1 cellular context compared by ENCODE assay signal in the genomic region with DNA sequence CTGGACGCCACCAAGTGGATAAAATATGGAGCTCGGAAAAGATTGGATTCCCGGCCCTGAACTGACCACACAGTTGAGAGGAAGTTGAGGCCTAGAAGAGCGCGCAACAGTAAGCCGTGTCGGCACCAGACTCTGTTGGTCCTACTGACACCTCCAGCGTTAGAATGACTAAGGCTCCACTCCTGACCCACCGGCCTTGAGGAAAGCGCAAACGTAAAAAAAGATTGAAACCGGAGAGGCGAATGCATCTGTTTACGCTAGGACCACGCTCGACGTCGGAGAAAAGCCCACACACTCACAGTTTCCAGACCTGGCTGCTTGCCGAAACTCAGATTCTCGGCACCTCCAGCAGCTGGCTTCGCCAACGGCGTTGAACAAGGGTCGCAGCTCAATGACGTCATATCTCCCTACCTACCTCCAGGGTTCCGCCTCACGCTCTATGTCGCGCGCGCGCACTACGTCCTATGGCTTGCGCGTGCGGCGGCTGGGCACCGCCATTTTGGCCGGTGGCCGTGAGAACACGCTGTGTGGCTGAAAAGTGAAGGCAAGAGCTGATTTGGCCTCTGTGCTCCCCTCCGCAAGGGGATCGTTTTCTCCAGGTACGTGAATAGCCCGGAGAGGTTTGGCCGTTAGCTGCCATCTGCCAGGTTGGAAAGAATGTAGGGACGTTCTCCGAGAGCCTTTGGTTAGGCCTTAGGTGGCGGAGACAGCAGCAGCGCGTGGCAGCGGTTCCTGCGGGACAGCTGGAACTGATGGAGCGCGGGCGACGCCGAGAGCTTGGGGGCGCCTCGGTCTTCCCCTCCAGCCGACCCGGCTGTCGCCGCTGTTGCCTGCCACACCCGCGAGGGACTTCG.
TF ChIP-seq lines count a peak whose summit lies in the region.

Gene ABCE1, plus strand, starts transcription at position 491 of the 854 bp plus-strand sequence. CDS start 6,102 bp downstream, outside the sequence.
A gene with protein sequence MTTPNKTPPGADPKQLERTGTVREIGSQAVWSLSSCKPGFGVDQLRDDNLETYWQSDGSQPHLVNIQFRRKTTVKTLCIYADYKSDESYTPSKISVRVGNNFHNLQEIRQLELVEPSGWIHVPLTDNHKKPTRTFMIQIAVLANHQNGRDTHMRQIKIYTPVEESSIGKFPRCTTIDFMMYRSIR (minus strand): TSS at position 376 of the 854 bp plus-strand sequence. CDS start 2,097 bp downstream, outside the sequence.

TF ChIP-seq in K562, 482 proteins besides CTCF, POLR2A, EP300 and RAD21 (continued from another document and continues in another):
- TF ChIP-seq E2F6 (IDR thresholded peaks at IDR 0.05; ENCODE audit: borderline replicate concordance in 1 of 2, extremely low read depth in 1 of 2, insufficient read depth in 1 of 2, insufficient read length in 1 of 2, low read depth in 1 of 2, low read length in 1 of 2, poor library complexity in 1 of 2, severe bottlenecking in 1 of 2) (peak; percentile 59 to 73), HMGN3 (IDR thresholded peaks at IDR 0.05; ENCODE audit: borderline replicate concordance, extremely low read depth, insufficient read length, low read depth, low read length) (peak; percentile 76), HNRNPLL (IDR thresholded peaks at IDR 0.05; ENCODE audit: low read depth, low read length, poor library complexity, severe bottlenecking) (peak; percentile 89), KAT2B (IDR thresholded peaks at IDR 0.05; ENCODE audit: low read depth, low read length) (no peak), CREM (IDR thresholded peaks at IDR 0.05; ENCODE audit: low read depth) (peak; percentile 100), MEF2A (IDR thresholded peaks at IDR 0.05; ENCODE audit: control insufficient read depth, low read depth, low read length) (no peak), CBFA2T3 (IDR thresholded peaks at IDR 0.05) (peak; percentile 33; the same call in 1 of the 2 replicates), GTF2F1 (IDR thresholded peaks at IDR 0.05; ENCODE audit: low read depth, low read length) (peak; percentile 61; the same call in 1 of the 2 replicates), RCOR1 (IDR thresholded peaks at IDR 0.05; ENCODE audit: borderline replicate concordance in 1 of 2, low read depth in 2 of 2, low read length in 2 of 2) (no peak), ZNF184 (CRISPR knock-in tag; IDR thresholded peaks at IDR 0.05) (no peak), YY1 (IDR thresholded peaks at IDR 0.05; ENCODE audit: borderline replicate concordance in 1 of 3, control insufficient read depth in 1 of 3, extremely low read depth in 1 of 3, insufficient read depth in 3 of 3, insufficient read length in 1 of 3, insufficient replicate concordance in 2 of 3, low read depth in 1 of 3, low read length in 2 of 3) (peak; percentile 91 to 98 (median 98)), ARHGAP35 (IDR thresholded peaks at IDR 0.05; ENCODE audit: partially characterized antibody) (no peak), GATAD2A (IDR thresholded peaks at IDR 0.05) (no peak), MEF2D (tag; conservative IDR thresholded peaks at IDR 0.05; ENCODE audit: low read depth) (no peak), CC2D1A (IDR thresholded peaks at IDR 0.05) (peak; percentile 60), ETS2 (tag; IDR thresholded peaks at IDR 0.05; ENCODE audit: borderline replicate concordance, poor library complexity, severe bottlenecking) (no peak), TRIM28 (IDR thresholded peaks at IDR 0.05) (no peak), ZNF551 (CRISPR knock-in tag; IDR thresholded peaks at IDR 0.05) (no peak), MXI1 (IDR thresholded peaks at IDR 0.05; ENCODE audit: low read depth, low read length) (peak; percentile 91), PURB (CRISPR knock-in tag; IDR thresholded peaks at IDR 0.05; ENCODE audit: low read depth) (no peak), CBX2 (IDR thresholded peaks at IDR 0.05; ENCODE audit: insufficient read depth, low read length, poor library complexity, severe bottlenecking) (no peak), TCF15 (CRISPR knock-in tag; IDR thresholded peaks at IDR 0.05) (no peak), NFE2L1 (tag; IDR thresholded peaks at IDR 0.05; ENCODE audit: borderline replicate concordance, low read depth) (no peak), ZNF79 (CRISPR knock-in tag; IDR thresholded peaks at IDR 0.05; ENCODE audit: low read depth) (no peak), SMARCB1 (IDR thresholded peaks at IDR 0.05; ENCODE audit: insufficient read length, low read depth) (no peak), KLF6 (CRISPR knock-in tag; IDR thresholded peaks at IDR 0.05; ENCODE audit: borderline replicate concordance) (no peak), FOS (IDR thresholded peaks at IDR 0.05; ENCODE audit: extremely low read depth, insufficient read length) (no peak), ZNF75A (CRISPR knock-in tag; IDR thresholded peaks at IDR 0.05) (no peak), SRSF1 (IDR thresholded peaks at IDR 0.05; ENCODE audit: low read depth, low read length) (no peak), PHB2 (IDR thresholded peaks at IDR 0.05; ENCODE audit: low read depth) (no peak), ZNF384 (IDR thresholded peaks at IDR 0.05; ENCODE audit: low read depth, low read length) (no peak)
- TF ChIP-seq, protein P1, sequence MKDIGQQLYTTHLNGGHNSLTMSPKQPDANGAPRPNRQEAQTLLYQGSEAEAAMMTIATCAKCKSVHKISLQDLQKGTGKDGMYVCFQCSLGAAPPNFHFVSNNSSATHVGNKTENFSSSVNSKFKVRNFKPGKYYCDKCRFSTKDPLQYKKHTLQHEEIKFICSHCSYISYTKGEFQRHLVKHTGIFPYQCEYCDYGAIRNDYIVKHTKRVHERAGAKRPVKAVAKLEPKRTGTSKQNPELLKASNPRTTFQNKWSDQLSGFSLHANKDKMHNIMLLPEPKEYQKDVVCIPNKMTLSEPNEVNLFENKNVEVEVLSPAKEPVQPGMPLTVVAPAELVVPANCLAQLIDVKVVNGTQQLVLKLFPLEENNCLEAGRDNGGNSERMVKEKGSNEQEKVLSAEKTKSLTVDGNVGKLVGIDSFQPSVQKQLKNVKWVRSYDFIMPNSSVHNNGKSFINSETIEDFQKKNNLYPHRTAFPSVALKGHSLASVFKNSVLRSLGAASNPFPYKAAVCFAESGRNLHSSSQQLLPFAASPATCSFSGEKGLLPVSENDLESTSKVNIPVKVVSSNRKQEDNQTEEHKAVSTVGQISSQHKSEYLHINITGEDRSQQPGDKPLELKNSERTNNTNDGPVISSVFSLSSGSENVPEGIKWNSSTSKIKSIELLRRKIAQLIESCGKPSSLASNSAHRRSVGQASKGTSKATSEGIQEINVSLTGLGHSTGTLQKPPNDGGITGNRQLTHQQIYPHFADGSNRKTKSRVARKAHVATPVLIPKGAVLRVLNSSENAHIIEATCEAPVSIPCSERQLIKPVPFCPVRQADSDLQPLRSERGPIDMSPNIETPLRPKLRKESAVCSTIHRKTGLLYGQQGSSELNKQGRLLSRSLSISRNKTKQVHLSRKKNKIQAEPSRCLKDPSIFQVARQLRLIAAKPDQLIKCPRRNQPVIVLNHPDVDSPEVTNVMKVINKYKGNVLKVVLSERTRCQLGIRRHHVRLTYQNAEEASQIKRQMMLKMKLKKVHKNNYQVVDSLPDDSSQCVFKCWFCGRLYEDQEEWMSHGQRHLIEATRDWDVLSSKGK (CRISPR knock-in tag; IDR thresholded peaks at IDR 0.05): no peak
- TF ChIP-seq, protein P2, sequence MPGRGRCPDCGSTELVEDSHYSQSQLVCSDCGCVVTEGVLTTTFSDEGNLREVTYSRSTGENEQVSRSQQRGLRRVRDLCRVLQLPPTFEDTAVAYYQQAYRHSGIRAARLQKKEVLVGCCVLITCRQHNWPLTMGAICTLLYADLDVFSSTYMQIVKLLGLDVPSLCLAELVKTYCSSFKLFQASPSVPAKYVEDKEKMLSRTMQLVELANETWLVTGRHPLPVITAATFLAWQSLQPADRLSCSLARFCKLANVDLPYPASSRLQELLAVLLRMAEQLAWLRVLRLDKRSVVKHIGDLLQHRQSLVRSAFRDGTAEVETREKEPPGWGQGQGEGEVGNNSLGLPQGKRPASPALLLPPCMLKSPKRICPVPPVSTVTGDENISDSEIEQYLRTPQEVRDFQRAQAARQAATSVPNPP (IDR thresholded peaks at IDR 0.05; ENCODE audit: borderline replicate concordance, insufficient read depth, insufficient read length): no peak
- TF ChIP-seq, protein P3, sequence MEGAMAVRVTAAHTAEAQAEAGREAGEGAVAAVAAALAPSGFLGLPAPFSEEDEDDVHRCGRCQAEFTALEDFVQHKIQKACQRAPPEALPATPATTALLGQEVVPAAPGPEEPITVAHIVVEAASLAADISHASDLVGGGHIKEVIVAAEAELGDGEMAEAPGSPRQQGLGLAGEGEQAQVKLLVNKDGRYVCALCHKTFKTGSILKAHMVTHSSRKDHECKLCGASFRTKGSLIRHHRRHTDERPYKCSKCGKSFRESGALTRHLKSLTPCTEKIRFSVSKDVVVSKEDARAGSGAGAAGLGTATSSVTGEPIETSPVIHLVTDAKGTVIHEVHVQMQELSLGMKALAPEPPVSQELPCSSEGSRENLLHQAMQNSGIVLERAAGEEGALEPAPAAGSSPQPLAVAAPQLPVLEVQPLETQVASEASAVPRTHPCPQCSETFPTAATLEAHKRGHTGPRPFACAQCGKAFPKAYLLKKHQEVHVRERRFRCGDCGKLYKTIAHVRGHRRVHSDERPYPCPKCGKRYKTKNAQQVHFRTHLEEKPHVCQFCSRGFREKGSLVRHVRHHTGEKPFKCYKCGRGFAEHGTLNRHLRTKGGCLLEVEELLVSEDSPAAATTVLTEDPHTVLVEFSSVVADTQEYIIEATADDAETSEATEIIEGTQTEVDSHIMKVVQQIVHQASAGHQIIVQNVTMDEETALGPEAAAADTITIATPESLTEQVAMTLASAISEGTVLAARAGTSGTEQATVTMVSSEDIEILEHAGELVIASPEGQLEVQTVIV (CRISPR knock-in tag; IDR thresholded peaks at IDR 0.05; ENCODE audit: borderline replicate concordance): 0 out of 2 replicates have a peak, but pooled peaks have one; percentile 10
- TF ChIP-seq, protein P4, sequence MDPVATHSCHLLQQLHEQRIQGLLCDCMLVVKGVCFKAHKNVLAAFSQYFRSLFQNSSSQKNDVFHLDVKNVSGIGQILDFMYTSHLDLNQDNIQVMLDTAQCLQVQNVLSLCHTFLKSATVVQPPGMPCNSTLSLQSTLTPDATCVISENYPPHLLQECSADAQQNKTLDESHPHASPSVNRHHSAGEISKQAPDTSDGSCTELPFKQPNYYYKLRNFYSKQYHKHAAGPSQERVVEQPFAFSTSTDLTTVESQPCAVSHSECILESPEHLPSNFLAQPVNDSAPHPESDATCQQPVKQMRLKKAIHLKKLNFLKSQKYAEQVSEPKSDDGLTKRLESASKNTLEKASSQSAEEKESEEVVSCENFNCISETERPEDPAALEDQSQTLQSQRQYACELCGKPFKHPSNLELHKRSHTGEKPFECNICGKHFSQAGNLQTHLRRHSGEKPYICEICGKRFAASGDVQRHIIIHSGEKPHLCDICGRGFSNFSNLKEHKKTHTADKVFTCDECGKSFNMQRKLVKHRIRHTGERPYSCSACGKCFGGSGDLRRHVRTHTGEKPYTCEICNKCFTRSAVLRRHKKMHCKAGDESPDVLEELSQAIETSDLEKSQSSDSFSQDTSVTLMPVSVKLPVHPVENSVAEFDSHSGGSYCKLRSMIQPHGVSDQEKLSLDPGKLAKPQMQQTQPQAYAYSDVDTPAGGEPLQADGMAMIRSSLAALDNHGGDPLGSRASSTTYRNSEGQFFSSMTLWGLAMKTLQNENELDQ (CRISPR knock-in tag; IDR thresholded peaks at IDR 0.05; ENCODE audit: borderline replicate concordance): no peak
- TF ChIP-seq, protein P5, sequence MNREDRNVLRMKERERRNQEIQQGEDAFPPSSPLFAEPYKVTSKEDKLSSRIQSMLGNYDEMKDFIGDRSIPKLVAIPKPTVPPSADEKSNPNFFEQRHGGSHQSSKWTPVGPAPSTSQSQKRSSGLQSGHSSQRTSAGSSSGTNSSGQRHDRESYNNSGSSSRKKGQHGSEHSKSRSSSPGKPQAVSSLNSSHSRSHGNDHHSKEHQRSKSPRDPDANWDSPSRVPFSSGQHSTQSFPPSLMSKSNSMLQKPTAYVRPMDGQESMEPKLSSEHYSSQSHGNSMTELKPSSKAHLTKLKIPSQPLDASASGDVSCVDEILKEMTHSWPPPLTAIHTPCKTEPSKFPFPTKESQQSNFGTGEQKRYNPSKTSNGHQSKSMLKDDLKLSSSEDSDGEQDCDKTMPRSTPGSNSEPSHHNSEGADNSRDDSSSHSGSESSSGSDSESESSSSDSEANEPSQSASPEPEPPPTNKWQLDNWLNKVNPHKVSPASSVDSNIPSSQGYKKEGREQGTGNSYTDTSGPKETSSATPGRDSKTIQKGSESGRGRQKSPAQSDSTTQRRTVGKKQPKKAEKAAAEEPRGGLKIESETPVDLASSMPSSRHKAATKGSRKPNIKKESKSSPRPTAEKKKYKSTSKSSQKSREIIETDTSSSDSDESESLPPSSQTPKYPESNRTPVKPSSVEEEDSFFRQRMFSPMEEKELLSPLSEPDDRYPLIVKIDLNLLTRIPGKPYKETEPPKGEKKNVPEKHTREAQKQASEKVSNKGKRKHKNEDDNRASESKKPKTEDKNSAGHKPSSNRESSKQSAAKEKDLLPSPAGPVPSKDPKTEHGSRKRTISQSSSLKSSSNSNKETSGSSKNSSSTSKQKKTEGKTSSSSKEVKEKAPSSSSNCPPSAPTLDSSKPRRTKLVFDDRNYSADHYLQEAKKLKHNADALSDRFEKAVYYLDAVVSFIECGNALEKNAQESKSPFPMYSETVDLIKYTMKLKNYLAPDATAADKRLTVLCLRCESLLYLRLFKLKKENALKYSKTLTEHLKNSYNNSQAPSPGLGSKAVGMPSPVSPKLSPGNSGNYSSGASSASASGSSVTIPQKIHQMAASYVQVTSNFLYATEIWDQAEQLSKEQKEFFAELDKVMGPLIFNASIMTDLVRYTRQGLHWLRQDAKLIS (CRISPR knock-in tag; IDR thresholded peaks at IDR 0.05): 0 out of 2 replicates have a peak, but pooled peaks have one; percentile 12
- TF ChIP-seq, protein P6, sequence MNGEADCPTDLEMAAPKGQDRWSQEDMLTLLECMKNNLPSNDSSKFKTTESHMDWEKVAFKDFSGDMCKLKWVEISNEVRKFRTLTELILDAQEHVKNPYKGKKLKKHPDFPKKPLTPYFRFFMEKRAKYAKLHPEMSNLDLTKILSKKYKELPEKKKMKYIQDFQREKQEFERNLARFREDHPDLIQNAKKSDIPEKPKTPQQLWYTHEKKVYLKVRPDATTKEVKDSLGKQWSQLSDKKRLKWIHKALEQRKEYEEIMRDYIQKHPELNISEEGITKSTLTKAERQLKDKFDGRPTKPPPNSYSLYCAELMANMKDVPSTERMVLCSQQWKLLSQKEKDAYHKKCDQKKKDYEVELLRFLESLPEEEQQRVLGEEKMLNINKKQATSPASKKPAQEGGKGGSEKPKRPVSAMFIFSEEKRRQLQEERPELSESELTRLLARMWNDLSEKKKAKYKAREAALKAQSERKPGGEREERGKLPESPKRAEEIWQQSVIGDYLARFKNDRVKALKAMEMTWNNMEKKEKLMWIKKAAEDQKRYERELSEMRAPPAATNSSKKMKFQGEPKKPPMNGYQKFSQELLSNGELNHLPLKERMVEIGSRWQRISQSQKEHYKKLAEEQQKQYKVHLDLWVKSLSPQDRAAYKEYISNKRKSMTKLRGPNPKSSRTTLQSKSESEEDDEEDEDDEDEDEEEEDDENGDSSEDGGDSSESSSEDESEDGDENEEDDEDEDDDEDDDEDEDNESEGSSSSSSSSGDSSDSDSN (IDR thresholded peaks at IDR 0.05; ENCODE audit: borderline replicate concordance in 1 of 2, low read depth in 2 of 2, low read length in 2 of 2): peak in 1 of 2 experiments; percentile 56; a peak in 1 of 4 replicates
